26 cellular contexts compared by ENCODE assay signal in the genomic region with DNA sequence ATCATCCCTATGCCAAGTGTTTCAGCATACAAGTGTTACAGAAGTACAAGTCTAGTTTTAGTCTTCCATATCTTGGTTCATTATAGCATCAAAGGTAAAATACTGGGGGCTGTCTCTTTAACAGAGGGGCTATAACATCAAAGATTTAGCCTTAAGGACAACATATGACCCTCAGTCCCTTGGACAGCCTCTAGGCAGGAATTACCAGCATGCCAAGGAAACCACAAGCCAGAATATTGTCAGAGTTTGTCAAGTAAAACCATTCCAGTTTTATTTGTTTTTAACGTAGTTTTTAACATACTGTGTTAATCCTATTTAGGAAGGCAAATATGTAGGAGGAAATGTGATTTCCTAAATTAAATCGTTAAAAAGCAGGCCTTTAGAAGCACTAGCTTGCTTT.
"Had no signal": no experiment of that assay in that cellular context is flagged by ENCODE, and none has a peak within 500 bp of the region (broad histone marks: within the 10 kb centered on the region; RNA-seq: fewer than 3 reads in every experiment).

No MANE protein-coding gene starts in this region.

- H3K36me3 ChIP-seq: colonic mucosa had no signal

- H3K9me3 ChIP-seq: colonic mucosa, esophagus muscularis mucosa, left ventricle myocardium inferior, lower lobe of right lung, thyroid gland had no signal

- H3K9ac ChIP-seq: neural progenitor cell, parathyroid adenoma had no signal

- H3K4me2 ChIP-seq: neural progenitor cell, smooth muscle cell had no signal

- DNase-seq: colonic mucosa; effector CD8-positive, alpha-beta T cell; endodermal cell; hypothalamus; immature natural killer cell; islet precursor cell; kidney glomerular epithelial cell; left colon; left ventricle myocardium inferior; lower lobe of right lung; naive thymus-derived CD8-positive, alpha-beta T cell; stimulated activated CD4-positive, alpha-beta T cell treated with anti-CD3 and anti-CD28 coated beads, Interleukin-12 subunit alpha, Interleukin-12 subunit beta, amount 100 ng/mL, for 4 hours; stimulated activated CD4-positive, alpha-beta T cell treated with anti-CD3 and anti-CD28 coated beads, Interleukin-1b, Interleukin-23, amount 100 ng/mL, for 48 hours; stimulated activated CD4-positive, alpha-beta T cell treated with anti-CD3 and anti-CD28 coated beads, Interleukin-4, amount 100 ng/mL, for 1 hour; stimulated activated CD8-positive, alpha-beta memory T cell treated with anti-CD3 and anti-CD28 coated beads, Interleukin-4, amount 100 ng/mL, for 48 hours; stimulated activated naive CD4-positive, alpha-beta T cell; stimulated activated naive CD8-positive, alpha-beta T cell treated with anti-CD3 and anti-CD28 coated beads, Interleukin-15, amount 100 ng/mL, for 72 hours; thyroid gland; trophoblast cell had no signal

- H3K79me2 ChIP-seq: parathyroid adenoma had no signal

- H3K27ac ChIP-seq: colonic mucosa, esophagus muscularis mucosa, left ventricle myocardium inferior, lower lobe of right lung, neural progenitor cell, parathyroid adenoma, thyroid gland had no signal

- H3K4me1 ChIP-seq: colonic mucosa, neural progenitor cell, parathyroid adenoma had no signal

- H3K27me3 ChIP-seq: colonic mucosa, esophagus muscularis mucosa, thyroid gland had no signal

- H2AFZ ChIP-seq: neural progenitor cell, parathyroid adenoma had no signal

- FAIRE-seq: endothelial cell of umbilical vein, frontal cortex had no signal

- H3K4me3 ChIP-seq: colonic mucosa, esophagus muscularis mucosa, left ventricle myocardium inferior, lower lobe of right lung, neural progenitor cell, smooth muscle cell, thyroid gland had no signal

- ATAC-seq: left colon; lower lobe of right lung; naive thymus-derived CD8-positive, alpha-beta T cell; sciatic nerve; stimulated activated naive CD8-positive, alpha-beta T cell treated with anti-CD3 and anti-CD28 coated beads, Interleukin-15, amount 100 ng/mL, for 72 hours had no signal
